Comparison of ENCODE assay signal across 22 cellular contexts in the genomic region with DNA sequence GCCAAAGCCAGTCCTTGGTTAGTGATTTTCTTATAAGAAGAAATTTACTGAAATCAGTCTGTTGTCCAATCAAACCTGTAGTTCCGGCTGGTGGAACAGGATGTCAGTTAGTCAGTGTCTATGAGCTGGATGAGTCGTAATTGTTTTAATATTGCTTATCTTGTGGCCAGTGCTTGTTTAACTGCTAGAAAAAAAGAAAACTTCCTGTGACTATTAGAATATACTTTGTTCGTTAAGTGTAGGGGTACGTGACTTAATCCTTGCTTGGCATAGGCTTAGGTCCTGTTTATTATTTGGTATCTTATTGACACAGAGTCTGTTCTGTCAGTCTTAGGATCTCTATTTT.
"Had no signal": no experiment of that assay in that cellular context is flagged by ENCODE, and none has a peak within 500 bp of the region (broad histone marks: within the 10 kb centered on the region; RNA-seq: fewer than 3 reads in every experiment).

No MANE protein-coding gene starts in this region.

- H3K36me3 ChIP-seq: esophagus squamous epithelium, left ventricle myocardium inferior, sigmoid colon, uterus had no signal

- ATAC-seq: body of pancreas, natural killer cell, T-helper 17 cell had no signal

- H3K27me3 ChIP-seq: body of pancreas, esophagus squamous epithelium, sigmoid colon, testis, uterus had no signal

- H3K4me3 ChIP-seq: body of pancreas, esophagus squamous epithelium, left ventricle myocardium inferior, sigmoid colon, testis, uterus had no signal

- H3K4me1 ChIP-seq: body of pancreas, esophagus squamous epithelium, left ventricle myocardium inferior, sigmoid colon, testis, uterus had no signal

- H3K9me3 ChIP-seq: body of pancreas, esophagus squamous epithelium, left ventricle myocardium inferior, sigmoid colon, testis, uterus had no signal

- DNase-seq: activated CD4-positive, alpha-beta memory T cell treated with anti-CD3 and anti-CD28 coated beads for 36 hours; activated CD4-positive, alpha-beta T cell treated with anti-CD3 and anti-CD28 coated beads for 48 hours; activated naive CD4-positive, alpha-beta T cell treated with anti-CD3 and anti-CD28 coated beads for 36 hours; activated naive CD8-positive, alpha-beta T cell treated with anti-CD3 and anti-CD28 coated beads, Interleukin-2, amount 10 ng/mL, durations not matched to agents 7 days and 5 days; activated T-cell treated with anti-CD3 and anti-CD28 coated beads, Interleukin-2, amount 50 U/mL, for 48 hours; amniotic stem cell; body of pancreas; caudate nucleus; dermis blood vessel endothelial cell; effector CD8-positive, alpha-beta T cell; esophagus squamous epithelium; kidney glomerular epithelial cell; left ventricle myocardium inferior; natural killer cell; retina; sigmoid colon; stimulated activated CD4-positive, alpha-beta T cell treated with anti-CD3 and anti-CD28 coated beads, Interleukin-2, amount 100 ng/mL, for 48 hours; stimulated activated naive CD4-positive, alpha-beta T cell; T-helper 17 cell; testis; trophoblast cell; uterus had no signal

- H3K27ac ChIP-seq: body of pancreas, esophagus squamous epithelium, left ventricle myocardium inferior, sigmoid colon, testis, uterus had no signal
